1 cellular context compared by ENCODE assay signal in genomic region chr4:39466747-39467146, GRCh38.
TF ChIP-seq lines count a peak whose summit lies in the region.

No MANE protein-coding gene starts in this region.

TF ChIP-seq in HepG2, 621 proteins besides CTCF, POLR2A, EP300 and RAD21:
- TF ChIP-seq ZNF367 (CRISPR knock-in tag; IDR thresholded peaks at IDR 0.05; ENCODE audit: borderline replicate concordance) (no peak), NFE2L2 (IDR thresholded peaks at IDR 0.05; ENCODE audit: low read length) (peak; percentile 60), MAFK (conservative IDR thresholded peaks at IDR 0.05 in 1 of 2, IDR thresholded peaks at IDR 0.05 in 1 of 2; ENCODE audit: low read length in 2 of 2) (peak; percentile 65 to 66), NFIC (IDR thresholded peaks at IDR 0.05; ENCODE audit: low read length) (0 out of 2 replicates have a peak, but pooled peaks have one; percentile 1), POLR2AphosphoS2 (IDR thresholded peaks at IDR 0.05; ENCODE audit: low read depth, low read length) (no peak), MAFF (IDR thresholded peaks at IDR 0.05; ENCODE audit: low read depth, low read length) (peak; percentile 66), HNF1A (IDR thresholded peaks at IDR 0.05; ENCODE audit: low read depth) (0 out of 2 replicates have a peak, but pooled peaks have one; percentile 6), HNF1A (CRISPR knock-in tag; IDR thresholded peaks at IDR 0.05; ENCODE audit: borderline replicate concordance) (no peak), ONECUT2 (CRISPR knock-in tag; IDR thresholded peaks at IDR 0.05) (no peak), ZNF337 (CRISPR knock-in tag; IDR thresholded peaks at IDR 0.05; ENCODE audit: borderline replicate concordance, low read depth) (no peak), ZNF225 (CRISPR knock-in tag; IDR thresholded peaks at IDR 0.05) (no peak), ZNF253 (CRISPR knock-in tag; IDR thresholded peaks at IDR 0.05; ENCODE audit: borderline replicate concordance) (no peak)
- TF ChIP-seq, protein P1, sequence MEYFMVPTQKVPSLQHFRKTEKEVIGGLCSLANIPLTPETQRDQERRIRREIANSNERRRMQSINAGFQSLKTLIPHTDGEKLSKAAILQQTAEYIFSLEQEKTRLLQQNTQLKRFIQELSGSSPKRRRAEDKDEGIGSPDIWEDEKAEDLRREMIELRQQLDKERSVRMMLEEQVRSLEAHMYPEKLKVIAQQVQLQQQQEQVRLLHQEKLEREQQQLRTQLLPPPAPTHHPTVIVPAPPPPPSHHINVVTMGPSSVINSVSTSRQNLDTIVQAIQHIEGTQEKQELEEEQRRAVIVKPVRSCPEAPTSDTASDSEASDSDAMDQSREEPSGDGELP (IDR thresholded peaks at IDR 0.05; ENCODE audit: borderline replicate concordance, low read depth), result peak; percentile 31; the same call in 1 of the 2 replicates
- TF ChIP-seq, protein P2, sequence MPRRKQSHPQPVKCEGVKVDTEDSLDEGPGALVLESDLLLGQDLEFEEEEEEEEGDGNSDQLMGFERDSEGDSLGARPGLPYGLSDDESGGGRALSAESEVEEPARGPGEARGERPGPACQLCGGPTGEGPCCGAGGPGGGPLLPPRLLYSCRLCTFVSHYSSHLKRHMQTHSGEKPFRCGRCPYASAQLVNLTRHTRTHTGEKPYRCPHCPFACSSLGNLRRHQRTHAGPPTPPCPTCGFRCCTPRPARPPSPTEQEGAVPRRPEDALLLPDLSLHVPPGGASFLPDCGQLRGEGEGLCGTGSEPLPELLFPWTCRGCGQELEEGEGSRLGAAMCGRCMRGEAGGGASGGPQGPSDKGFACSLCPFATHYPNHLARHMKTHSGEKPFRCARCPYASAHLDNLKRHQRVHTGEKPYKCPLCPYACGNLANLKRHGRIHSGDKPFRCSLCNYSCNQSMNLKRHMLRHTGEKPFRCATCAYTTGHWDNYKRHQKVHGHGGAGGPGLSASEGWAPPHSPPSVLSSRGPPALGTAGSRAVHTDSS (CRISPR knock-in tag; conservative IDR thresholded peaks at IDR 0.05), result no peak
TF ChIP-seq in HepG2: peak in this region for 6.
